8 cellular contexts compared by ENCODE assay signal in genomic region chr19:5170329-5170745, GRCh38.
A peak's percentile ranks its signal among the peaks of the same experiment; 100 is the strongest.
DNase-seq lines count a peak whose midpoint lies in the region; ATAC-seq and TF ChIP-seq lines count a peak whose summit lies in the region.

No MANE protein-coding gene starts in this region.

- DNase-seq in GM12864 (ENCODE audit: low read depth) = no peak
- peak; percentile 21 to 34 (median 32) for DNase-seq in T-helper 17 cell
- no peak for DNase-seq in astrocyte of the spinal cord (ENCODE audit: low read depth, low spot score)
- DNase-seq in neural progenitor cell (ENCODE audit: low spot score) = no peak
- no peak for DNase-seq in coronary artery (ENCODE audit: low spot score)

- H3K4me1 Mint-ChIP-seq in T-helper 17 cell = peaks cover 7% of the 10 kb centered on the region
- peaks cover 9% of the 10 kb centered on the region for H3K4me1 Mint-ChIP-seq in neural progenitor cell

- H3K27ac ChIP-seq in neural progenitor cell (no peak overlapping the region), coronary artery (no peak overlapping the region)

- H3K36me3 ChIP-seq in neural progenitor cell = no peaks in the 10 kb centered on the region

- peaks cover 7% of the 10 kb centered on the region for H3K9me3 Mint-ChIP-seq in neural progenitor cell

- peaks cover 4% of the 10 kb centered on the region for H3F3A ChIP-seq in neural progenitor cell (ENCODE audit: low read depth)

- H3K9ac ChIP-seq in neural progenitor cell = no peak overlapping the region

- no peaks in the 10 kb centered on the region for H3K27me3 ChIP-seq in neural progenitor cell

- ATAC-seq in T-helper 17 cell (no peak), GM18873 (IDR thresholded peaks at IDR 0.05; ENCODE audit: low FRiP score, unreplicated experiment) (no peak), HG03571 (IDR thresholded peaks at IDR 0.05; ENCODE audit: unreplicated experiment) (no peak), HG02938 (IDR thresholded peaks at IDR 0.05; ENCODE audit: unreplicated experiment) (no peak)

- no peaks in the 10 kb centered on the region for H3K4me1 ChIP-seq in neural progenitor cell

- H3K9me3 ChIP-seq in T-helper 17 cell (ENCODE audit: control insufficient read depth, low read length, poor library complexity, severe bottlenecking) (no peaks in the 10 kb centered on the region), neural progenitor cell (ENCODE audit: low read depth) (no peaks in the 10 kb centered on the region)

- no peaks in the 10 kb centered on the region for H3K79me2 ChIP-seq in neural progenitor cell (ENCODE audit: low read depth)

- no peak overlapping the region for H3K27ac Mint-ChIP-seq in T-helper 17 cell
- H3K27ac Mint-ChIP-seq in neural progenitor cell = peak overlapping the region; percentile 19

- in situ Hi-C loops in astrocyte of the spinal cord (cut with HindIII; ENCODE audit: low sequenced_read_pairs) = no loop called here

- no peak overlapping the region for H3K4me2 ChIP-seq in neural progenitor cell

- H2AFZ ChIP-seq in neural progenitor cell (replicated peaks) = no peak overlapping the region

- no peaks in the 10 kb centered on the region for H4K20me1 ChIP-seq in neural progenitor cell (ENCODE audit: low read depth)

- H3K4me3 ChIP-seq in GM12864 (ENCODE audit: low read depth, low read length) (no peak overlapping the region), astrocyte of the spinal cord (ENCODE audit: low read depth, low read length) (no peak overlapping the region), neural progenitor cell (no peak overlapping the region), coronary artery (no peak overlapping the region)

- H3K27me3 Mint-ChIP-seq in T-helper 17 cell = no peaks in the 10 kb centered on the region
- peaks cover 4% of the 10 kb centered on the region for H3K27me3 Mint-ChIP-seq in neural progenitor cell (ENCODE audit: insufficient read depth, low read depth)

- H3K36me3 Mint-ChIP-seq in T-helper 17 cell (ENCODE audit: low read depth) (no peaks in the 10 kb centered on the region), neural progenitor cell (peaks cover 2% of the 10 kb centered on the region)

- TF ChIP-seq CTCF in GM12864 (IDR thresholded peaks at IDR 0.05; ENCODE audit: low read depth, low read length, missing control alignments) = peak; percentile 86
- TF ChIP-seq CTCF in astrocyte of the spinal cord (IDR thresholded peaks at IDR 0.05; ENCODE audit: low read depth, low read length) = peak; percentile 57
- peak; percentile 45 for TF ChIP-seq CTCF in neural progenitor cell (IDR thresholded peaks at IDR 0.05)
- no peak for TF ChIP-seq CTCF in coronary artery (IDR thresholded peaks at IDR 0.05)

- H3K4me3 Mint-ChIP-seq in T-helper 17 cell (no peak overlapping the region), neural progenitor cell (no peak overlapping the region)

Comparison
In these comparisons a context has a peak if more than half of its experiments do, and no peak if none do; other contexts are left out.
1. DNase-seq: peak in T-helper 17 cell (3 of 3); none in GM12864 (single experiment), astrocyte of the spinal cord (single experiment), neural progenitor cell (single experiment) and coronary artery (single experiment).